ENCODE assay signal across 22 cellular contexts in genomic region chr10:19048479-19048878, GRCh38. TPM values are rescaled to one million over a fixed set of nuclear protein-coding genes. Genes with fewer than 3 reads are reported as not detected.
"Had no signal": no experiment of that assay in that cellular context is flagged by ENCODE, and none has a peak within 500 bp of the region (broad histone marks: within the 10 kb centered on the region; RNA-seq: fewer than 3 reads in every experiment).

MALRD1 (plus strand) TSS chr10:19048801; CDS start chr10:19048939, 138 bp downstream.

- H3K4me3 ChIP-seq: body of pancreas, cardiac muscle cell, left lung, lung, right lobe of liver, skin epidermis, thoracic aorta, vagina had no signal

- H3K79me2 ChIP-seq: parathyroid adenoma had no signal

- H3K27ac ChIP-seq: body of pancreas, cardiac muscle cell, left lung, parathyroid adenoma, right lobe of liver, skin epidermis, thoracic aorta, vagina had no signal

- H3K36me3 ChIP-seq: cardiac muscle cell, left lung, right lobe of liver, thoracic aorta, vagina had no signal

- FAIRE-seq: endometrium had no signal

- H3K9me3 ChIP-seq: body of pancreas, right lobe of liver, thoracic aorta, vagina had no signal

- H3K27me3 ChIP-seq: body of pancreas, cardiac muscle cell, left lung, right lobe of liver, vagina had no signal

- H3K9ac ChIP-seq: parathyroid adenoma had no signal

- H3K4me1 ChIP-seq: body of pancreas, left lung, parathyroid adenoma, right lobe of liver, vagina had no signal

- DNase-seq: activated CD4-positive, alpha-beta memory T cell treated with anti-CD3 and anti-CD28 coated beads for 36 hours; activated CD4-positive, alpha-beta T cell treated with anti-CD3 and anti-CD28 coated beads for 48 hours; activated effector memory CD4-positive, alpha-beta T cell treated with anti-CD3 and anti-CD28 coated beads, Interleukin-2, amount 50 U/mL, for 16 hours; activated naive CD4-positive, alpha-beta T cell treated with anti-CD3 and anti-CD28 coated beads, Interleukin-2, amount 10 ng/mL, durations not matched to agents 7 days and 5 days; activated T-cell treated with anti-CD3 and anti-CD28 coated beads, Interleukin-2, amount 50 U/mL, for 72 hours; anterior cingulate cortex; body of pancreas; cortex of kidney; immature natural killer cell; left lung; natural killer cell; right lobe of liver; stimulated activated CD4-positive, alpha-beta T cell treated with anti-CD3 and anti-CD28 coated beads, Interleukin-15, amount 100 ng/mL, for 24 hours; stimulated activated naive CD4-positive, alpha-beta T cell; T-helper 17 cell had no signal

- ATAC-seq: activated T-cell treated with anti-CD3 and anti-CD28 coated beads, Interleukin-2, amount 50 U/mL, for 72 hours; body of pancreas; left lung; natural killer cell; right lobe of liver; T-helper 17 cell had no signal

- H2AFZ ChIP-seq: parathyroid adenoma had no signal

RNA-seq across cellular contexts. Expression of gene MALRD1, which starts in this region (rescaled TPM):
- total RNA-seq: activated CD4-positive, alpha-beta memory T cell treated with anti-CD3 and anti-CD28 coated beads for 36 hours; activated T-cell treated with anti-CD3 and anti-CD28 coated beads, Interleukin-2, amount 50 U/mL, for 72 hours; natural killer cell; T-helper 17 cell had no signal
- polyA plus RNA-seq: immature natural killer cell had no signal
